ENCODE assay signal across 1 cellular context in the genomic region with DNA sequence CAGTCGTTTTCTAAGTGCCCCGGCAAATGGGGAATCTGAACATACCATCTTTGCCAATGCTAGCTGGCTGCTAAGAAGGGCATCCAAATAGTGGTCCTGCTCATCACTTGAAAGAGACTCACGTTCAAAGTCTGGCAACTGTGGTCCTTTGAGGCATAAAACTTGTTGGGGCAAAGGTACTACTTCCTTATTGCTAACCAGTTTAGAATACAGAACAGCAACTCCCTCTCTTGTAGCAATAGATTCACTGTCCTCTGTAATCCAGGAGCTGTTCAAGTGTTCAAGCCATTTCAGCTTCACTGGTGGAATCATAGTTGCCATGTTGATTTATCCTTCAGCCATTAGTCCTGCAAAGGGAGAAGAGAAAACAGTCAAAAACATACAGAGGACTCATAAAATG.
TF ChIP-seq lines count a peak whose summit lies in the region.

No MANE protein-coding gene starts in this region.

TF ChIP-seq in WTC11, 78 proteins besides CTCF, POLR2A, EP300 and RAD21 (continued from another document):
- TF ChIP-seq, protein P1, sequence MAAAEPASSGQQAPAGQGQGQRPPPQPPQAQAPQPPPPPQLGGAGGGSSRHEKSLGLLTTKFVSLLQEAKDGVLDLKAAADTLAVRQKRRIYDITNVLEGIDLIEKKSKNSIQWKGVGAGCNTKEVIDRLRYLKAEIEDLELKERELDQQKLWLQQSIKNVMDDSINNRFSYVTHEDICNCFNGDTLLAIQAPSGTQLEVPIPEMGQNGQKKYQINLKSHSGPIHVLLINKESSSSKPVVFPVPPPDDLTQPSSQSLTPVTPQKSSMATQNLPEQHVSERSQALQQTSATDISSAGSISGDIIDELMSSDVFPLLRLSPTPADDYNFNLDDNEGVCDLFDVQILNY (CRISPR knock-in tag; IDR thresholded peaks at IDR 0.05), result no peak
- TF ChIP-seq, protein P2, sequence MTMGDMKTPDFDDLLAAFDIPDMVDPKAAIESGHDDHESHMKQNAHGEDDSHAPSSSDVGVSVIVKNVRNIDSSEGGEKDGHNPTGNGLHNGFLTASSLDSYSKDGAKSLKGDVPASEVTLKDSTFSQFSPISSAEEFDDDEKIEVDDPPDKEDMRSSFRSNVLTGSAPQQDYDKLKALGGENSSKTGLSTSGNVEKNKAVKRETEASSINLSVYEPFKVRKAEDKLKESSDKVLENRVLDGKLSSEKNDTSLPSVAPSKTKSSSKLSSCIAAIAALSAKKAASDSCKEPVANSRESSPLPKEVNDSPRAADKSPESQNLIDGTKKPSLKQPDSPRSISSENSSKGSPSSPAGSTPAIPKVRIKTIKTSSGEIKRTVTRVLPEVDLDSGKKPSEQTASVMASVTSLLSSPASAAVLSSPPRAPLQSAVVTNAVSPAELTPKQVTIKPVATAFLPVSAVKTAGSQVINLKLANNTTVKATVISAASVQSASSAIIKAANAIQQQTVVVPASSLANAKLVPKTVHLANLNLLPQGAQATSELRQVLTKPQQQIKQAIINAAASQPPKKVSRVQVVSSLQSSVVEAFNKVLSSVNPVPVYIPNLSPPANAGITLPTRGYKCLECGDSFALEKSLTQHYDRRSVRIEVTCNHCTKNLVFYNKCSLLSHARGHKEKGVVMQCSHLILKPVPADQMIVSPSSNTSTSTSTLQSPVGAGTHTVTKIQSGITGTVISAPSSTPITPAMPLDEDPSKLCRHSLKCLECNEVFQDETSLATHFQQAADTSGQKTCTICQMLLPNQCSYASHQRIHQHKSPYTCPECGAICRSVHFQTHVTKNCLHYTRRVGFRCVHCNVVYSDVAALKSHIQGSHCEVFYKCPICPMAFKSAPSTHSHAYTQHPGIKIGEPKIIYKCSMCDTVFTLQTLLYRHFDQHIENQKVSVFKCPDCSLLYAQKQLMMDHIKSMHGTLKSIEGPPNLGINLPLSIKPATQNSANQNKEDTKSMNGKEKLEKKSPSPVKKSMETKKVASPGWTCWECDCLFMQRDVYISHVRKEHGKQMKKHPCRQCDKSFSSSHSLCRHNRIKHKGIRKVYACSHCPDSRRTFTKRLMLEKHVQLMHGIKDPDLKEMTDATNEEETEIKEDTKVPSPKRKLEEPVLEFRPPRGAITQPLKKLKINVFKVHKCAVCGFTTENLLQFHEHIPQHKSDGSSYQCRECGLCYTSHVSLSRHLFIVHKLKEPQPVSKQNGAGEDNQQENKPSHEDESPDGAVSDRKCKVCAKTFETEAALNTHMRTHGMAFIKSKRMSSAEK (CRISPR knock-in tag; IDR thresholded peaks at IDR 0.05; ENCODE audit: borderline replicate concordance), result no peak
- TF ChIP-seq, protein P3, sequence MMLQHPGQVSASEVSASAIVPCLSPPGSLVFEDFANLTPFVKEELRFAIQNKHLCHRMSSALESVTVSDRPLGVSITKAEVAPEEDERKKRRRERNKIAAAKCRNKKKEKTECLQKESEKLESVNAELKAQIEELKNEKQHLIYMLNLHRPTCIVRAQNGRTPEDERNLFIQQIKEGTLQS (CRISPR knock-in tag; conservative IDR thresholded peaks at IDR 0.05), result no peak
- TF ChIP-seq, protein P4, sequence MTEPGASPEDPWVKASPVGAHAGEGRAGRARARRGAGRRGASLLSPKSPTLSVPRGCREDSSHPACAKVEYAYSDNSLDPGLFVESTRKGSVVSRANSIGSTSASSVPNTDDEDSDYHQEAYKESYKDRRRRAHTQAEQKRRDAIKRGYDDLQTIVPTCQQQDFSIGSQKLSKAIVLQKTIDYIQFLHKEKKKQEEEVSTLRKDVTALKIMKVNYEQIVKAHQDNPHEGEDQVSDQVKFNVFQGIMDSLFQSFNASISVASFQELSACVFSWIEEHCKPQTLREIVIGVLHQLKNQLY (CRISPR knock-in tag; IDR thresholded peaks at IDR 0.05), result no peak
- TF ChIP-seq SMAD4 (CRISPR knock-in tag; IDR thresholded peaks at IDR 0.05), result no peak
- TF ChIP-seq, protein P5, sequence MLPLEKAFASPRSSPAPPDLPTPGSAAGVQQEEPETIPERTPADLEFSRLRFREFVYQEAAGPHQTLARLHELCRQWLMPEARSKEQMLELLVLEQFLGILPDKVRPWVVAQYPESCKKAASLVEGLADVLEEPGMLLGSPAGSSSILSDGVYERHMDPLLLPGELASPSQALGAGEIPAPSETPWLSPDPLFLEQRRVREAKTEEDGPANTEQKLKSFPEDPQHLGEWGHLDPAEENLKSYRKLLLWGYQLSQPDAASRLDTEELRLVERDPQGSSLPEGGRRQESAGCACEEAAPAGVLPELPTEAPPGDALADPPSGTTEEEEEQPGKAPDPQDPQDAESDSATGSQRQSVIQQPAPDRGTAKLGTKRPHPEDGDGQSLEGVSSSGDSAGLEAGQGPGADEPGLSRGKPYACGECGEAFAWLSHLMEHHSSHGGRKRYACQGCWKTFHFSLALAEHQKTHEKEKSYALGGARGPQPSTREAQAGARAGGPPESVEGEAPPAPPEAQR (CRISPR knock-in tag; IDR thresholded peaks at IDR 0.05), result no peak
- TF ChIP-seq, protein P6, sequence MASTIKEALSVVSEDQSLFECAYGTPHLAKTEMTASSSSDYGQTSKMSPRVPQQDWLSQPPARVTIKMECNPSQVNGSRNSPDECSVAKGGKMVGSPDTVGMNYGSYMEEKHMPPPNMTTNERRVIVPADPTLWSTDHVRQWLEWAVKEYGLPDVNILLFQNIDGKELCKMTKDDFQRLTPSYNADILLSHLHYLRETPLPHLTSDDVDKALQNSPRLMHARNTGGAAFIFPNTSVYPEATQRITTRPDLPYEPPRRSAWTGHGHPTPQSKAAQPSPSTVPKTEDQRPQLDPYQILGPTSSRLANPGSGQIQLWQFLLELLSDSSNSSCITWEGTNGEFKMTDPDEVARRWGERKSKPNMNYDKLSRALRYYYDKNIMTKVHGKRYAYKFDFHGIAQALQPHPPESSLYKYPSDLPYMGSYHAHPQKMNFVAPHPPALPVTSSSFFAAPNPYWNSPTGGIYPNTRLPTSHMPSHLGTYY (CRISPR knock-in tag; IDR thresholded peaks at IDR 0.05), result no peak
- no peak for TF ChIP-seq RORB (CRISPR knock-in tag; IDR thresholded peaks at IDR 0.05)
